33 cellular contexts compared by ENCODE assay signal in the genomic region with DNA sequence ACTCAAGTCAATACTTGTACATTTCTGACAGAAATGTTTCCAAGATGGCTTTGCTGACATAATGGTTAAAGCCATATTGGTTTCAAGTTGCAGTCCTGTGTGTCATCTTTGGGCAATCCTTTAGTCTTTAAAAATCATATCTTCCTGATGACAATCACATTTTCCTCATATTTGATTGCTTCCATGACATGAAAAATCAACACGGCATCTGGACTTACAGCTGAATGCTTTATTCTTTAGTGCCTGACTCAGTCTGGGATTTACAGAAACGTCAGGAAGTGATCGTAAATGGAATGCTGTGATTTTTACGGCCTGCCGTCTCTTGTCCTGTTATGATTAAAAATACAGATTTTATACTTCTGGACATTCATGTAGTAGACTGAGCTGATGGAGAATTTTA.
DNase-seq lines count a peak whose midpoint lies in the region; ATAC-seq and TF ChIP-seq lines count a peak whose summit lies in the region.
"Had no signal": no experiment of that assay in that cellular context is flagged by ENCODE, and none has a peak within 500 bp of the region (broad histone marks: within the 10 kb centered on the region; RNA-seq: fewer than 3 reads in every experiment).

No MANE protein-coding gene starts in this region.

- peak overlapping the region; percentile 37; the same call in 1 of the 2 replicates for H3K4me3 ChIP-seq in GM23248
- H3K4me3 ChIP-seq in foreskin fibroblast (ENCODE audit: low read depth in 1 of 2, low read length in 2 of 2) = no peak overlapping the region
- H3K4me3 ChIP-seq: cardiac muscle cell, coronary artery, esophagus squamous epithelium, Peyer's patch, skin epidermis, tibial artery had no signal

- no peaks in the 10 kb centered on the region for H3K27me3 Mint-ChIP-seq in activated T-cell treated with anti-CD3 and anti-CD28 coated beads, Interleukin-2, amount 50 U/mL, for 4 hours (ENCODE audit: low read depth)
- H3K27me3 Mint-ChIP-seq: activated B cell treated with CpG ODN at 0.5 μM for 24 hours; activated naive CD4-positive, alpha-beta T cell treated with anti-CD3 and anti-CD28 coated beads, Interleukin-2, amount 10 ng/mL, durations not matched to agents 7 days and 5 days; B cell; CD8-positive, alpha-beta memory T cell; effector memory CD8-positive, alpha-beta T cell; naive thymus-derived CD8-positive, alpha-beta T cell; stimulated activated naive CD8-positive, alpha-beta T cell treated with anti-CD3 and anti-CD28 coated beads, Interleukin-15, amount 100 ng/mL, for 72 hours had no signal

- H3F3A ChIP-seq in GM23248 (ENCODE audit: insufficient read depth) = 0 out of 2 replicates have a peak, but pooled peaks cover 13% of the 10 kb centered on the region

- H3K27me3 ChIP-seq in GM23248 (replicated peaks; ENCODE audit: insufficient read depth) = no peaks in the 10 kb centered on the region
- H3K27me3 ChIP-seq: cardiac muscle cell, esophagus squamous epithelium, Peyer's patch, tibial artery had no signal

- H2AFZ ChIP-seq in GM23248 = peak overlapping the region; percentile 53

- H3K9me3 ChIP-seq in GM23248 (ENCODE audit: low read depth) = no peaks in the 10 kb centered on the region
- H3K9me3 ChIP-seq: esophagus squamous epithelium, Peyer's patch, tibial artery had no signal

- H3K4me3 Mint-ChIP-seq in activated T-cell treated with anti-CD3 and anti-CD28 coated beads, Interleukin-2, amount 50 U/mL, for 4 hours = no peak overlapping the region
- H3K4me3 Mint-ChIP-seq: activated B cell treated with CpG ODN at 0.5 μM for 24 hours; activated naive CD4-positive, alpha-beta T cell treated with anti-CD3 and anti-CD28 coated beads, Interleukin-2, amount 10 ng/mL, durations not matched to agents 7 days and 5 days; activated T-helper 1 cell treated with anti-CD3 and anti-CD28 coated beads, Interleukin-12 subunit alpha, Interleukin-12 subunit beta, Interleukin-2, Interleukin-4 antibody, amounts not matched to agents 30 ng/mL and 10 ng/mL and 1 ng/mL, durations not matched to agents 14 hours and 24 hours and 36 hours; B cell; CD8-positive, alpha-beta memory T cell; effector memory CD8-positive, alpha-beta T cell; naive thymus-derived CD8-positive, alpha-beta T cell; stimulated activated naive CD8-positive, alpha-beta T cell treated with anti-CD3 and anti-CD28 coated beads, Interleukin-15, amount 100 ng/mL, for 72 hours had no signal

- H3K36me3 ChIP-seq in GM23248 (ENCODE audit: low read depth) = no peaks in the 10 kb centered on the region
- H3K36me3 ChIP-seq: cardiac muscle cell, esophagus squamous epithelium, Peyer's patch, tibial artery had no signal

- peak overlapping the region; percentile 60 for H3K27ac ChIP-seq in GM23248
- H3K27ac ChIP-seq: 22Rv1, cardiac muscle cell, coronary artery, esophagus squamous epithelium, Peyer's patch, skin epidermis, tibial artery had no signal

- no peaks in the 10 kb centered on the region for H3K9me2 ChIP-seq in GM23248 (ENCODE audit: insufficient read depth)

- no peaks in the 10 kb centered on the region for H3K4me1 Mint-ChIP-seq in activated T-cell treated with anti-CD3 and anti-CD28 coated beads, Interleukin-2, amount 50 U/mL, for 4 hours (ENCODE audit: low read depth)
- H3K4me1 Mint-ChIP-seq: activated B cell treated with CpG ODN at 0.5 μM for 24 hours; activated naive CD4-positive, alpha-beta T cell treated with anti-CD3 and anti-CD28 coated beads, Interleukin-2, amount 10 ng/mL, durations not matched to agents 7 days and 5 days; B cell; CD8-positive, alpha-beta memory T cell; naive thymus-derived CD8-positive, alpha-beta T cell; stimulated activated naive CD8-positive, alpha-beta T cell treated with anti-CD3 and anti-CD28 coated beads, Interleukin-15, amount 100 ng/mL, for 72 hours had no signal

- peak; percentile 29 for DNase-seq in A172 (ENCODE audit: low spot score)
- peak; percentile 69 for DNase-seq in GM23248
- DNase-seq in amniotic epithelial cell (ENCODE audit: low read depth) = peak; percentile 47
- DNase-seq in foreskin fibroblast = peak; percentile 74 to 83
- DNase-seq in activated T-cell treated with anti-CD3 and anti-CD28 coated beads, Interleukin-2, amount 50 U/mL, for 4 hours = no peak
- DNase-seq in islet precursor cell = no peak
- no peak for DNase-seq in epidermal melanocyte (ENCODE audit: insufficient read length, low spot score)
- DNase-seq: activated B cell treated with CpG ODN at 0.5 μM for 24 hours; activated naive CD4-positive, alpha-beta T cell treated with anti-CD3 and anti-CD28 coated beads, Interleukin-2, amount 10 ng/mL, durations not matched to agents 7 days and 5 days; CD8-positive, alpha-beta memory T cell; effector memory CD8-positive, alpha-beta T cell; esophagus squamous epithelium; GDM1; Kasumi-1; left ventricle myocardium superior; naive thymus-derived CD8-positive, alpha-beta T cell; NCI-H1694; NCI-H524 treated with DMSO at 0.1 percent for 48 hours; occipital lobe; Peyer's patch; SIG-M5; stimulated activated naive CD8-positive, alpha-beta T cell treated with anti-CD3 and anti-CD28 coated beads, Interleukin-15, amount 100 ng/mL, for 72 hours; SW 1271; T1000; tibial artery had no signal

- H3K4me2 ChIP-seq in GM23248 (ENCODE audit: unreplicated experiment) = peak overlapping the region; percentile 48

- H4K20me1 ChIP-seq in GM23248 (ENCODE audit: insufficient read depth) = no peaks in the 10 kb centered on the region

- in situ Hi-C loops in GM23248 (cut with MboI) = no loop called here

- ATAC-seq in activated T-cell treated with anti-CD3 and anti-CD28 coated beads, Interleukin-2, amount 50 U/mL, for 4 hours = no peak
- ATAC-seq in GM18867 (IDR thresholded peaks at IDR 0.05; ENCODE audit: unreplicated experiment) = no peak
- ATAC-seq: effector memory CD8-positive, alpha-beta T cell; HCT116; left ventricle myocardium superior; naive thymus-derived CD8-positive, alpha-beta T cell; stimulated activated naive CD8-positive, alpha-beta T cell treated with anti-CD3 and anti-CD28 coated beads, Interleukin-15, amount 100 ng/mL, for 72 hours had no signal

- H3K4me1 ChIP-seq in GM23248 (ENCODE audit: insufficient read depth) = peaks cover 23% of the 10 kb centered on the region
- H3K4me1 ChIP-seq: esophagus squamous epithelium, Peyer's patch, tibial artery had no signal

- H3K36me3 Mint-ChIP-seq in activated T-cell treated with anti-CD3 and anti-CD28 coated beads, Interleukin-2, amount 50 U/mL, for 4 hours (ENCODE audit: insufficient read depth) = peaks cover 2% of the 10 kb centered on the region
- H3K36me3 Mint-ChIP-seq: activated naive CD4-positive, alpha-beta T cell treated with anti-CD3 and anti-CD28 coated beads, Interleukin-2, amount 10 ng/mL, durations not matched to agents 7 days and 5 days; CD8-positive, alpha-beta memory T cell; naive thymus-derived CD8-positive, alpha-beta T cell had no signal

- TF ChIP-seq CTCF in foreskin fibroblast (IDR thresholded peaks at IDR 0.05; ENCODE audit: low read depth, low read length) = no peak

- H3K9me3 Mint-ChIP-seq in activated T-cell treated with anti-CD3 and anti-CD28 coated beads, Interleukin-2, amount 50 U/mL, for 4 hours = no peaks in the 10 kb centered on the region
- H3K9me3 Mint-ChIP-seq: activated naive CD4-positive, alpha-beta T cell treated with anti-CD3 and anti-CD28 coated beads, Interleukin-2, amount 10 ng/mL, durations not matched to agents 7 days and 5 days; activated T-helper 1 cell treated with anti-CD3 and anti-CD28 coated beads, Interleukin-12 subunit alpha, Interleukin-12 subunit beta, Interleukin-2, Interleukin-4 antibody, amounts not matched to agents 30 ng/mL and 10 ng/mL and 1 ng/mL, durations not matched to agents 14 hours and 24 hours and 36 hours; CD8-positive, alpha-beta memory T cell had no signal

- H3K79me2 ChIP-seq in GM23248 (ENCODE audit: insufficient read depth) = no peaks in the 10 kb centered on the region

- peak overlapping the region; percentile 57 for H3K9ac ChIP-seq in GM23248

- 1 to 13% methylated on average over 5 of the region's 5 CpGs for WGBS in GM23248 (ENCODE audit: low coverage in 1 of 2, low lambda C conversion rate in 2 of 2, missing lambda C conversion rate in 2 of 2), 2 experiments

Comparison
In these comparisons a context has a peak if more than half of its experiments do, and no peak if none do; other contexts are left out.
1. DNase-seq: peak in A172 (single experiment), GM23248 (single experiment), amniotic epithelial cell (single experiment) and foreskin fibroblast (2 of 2); none in activated T-cell treated with anti-CD3 and anti-CD28 coated beads, Interleukin-2, amount 50 U/mL, for 4 hours (single experiment), islet precursor cell (single experiment) and epidermal melanocyte (single experiment).